ENCODE assay signal across 1 cellular context in the genomic region with DNA sequence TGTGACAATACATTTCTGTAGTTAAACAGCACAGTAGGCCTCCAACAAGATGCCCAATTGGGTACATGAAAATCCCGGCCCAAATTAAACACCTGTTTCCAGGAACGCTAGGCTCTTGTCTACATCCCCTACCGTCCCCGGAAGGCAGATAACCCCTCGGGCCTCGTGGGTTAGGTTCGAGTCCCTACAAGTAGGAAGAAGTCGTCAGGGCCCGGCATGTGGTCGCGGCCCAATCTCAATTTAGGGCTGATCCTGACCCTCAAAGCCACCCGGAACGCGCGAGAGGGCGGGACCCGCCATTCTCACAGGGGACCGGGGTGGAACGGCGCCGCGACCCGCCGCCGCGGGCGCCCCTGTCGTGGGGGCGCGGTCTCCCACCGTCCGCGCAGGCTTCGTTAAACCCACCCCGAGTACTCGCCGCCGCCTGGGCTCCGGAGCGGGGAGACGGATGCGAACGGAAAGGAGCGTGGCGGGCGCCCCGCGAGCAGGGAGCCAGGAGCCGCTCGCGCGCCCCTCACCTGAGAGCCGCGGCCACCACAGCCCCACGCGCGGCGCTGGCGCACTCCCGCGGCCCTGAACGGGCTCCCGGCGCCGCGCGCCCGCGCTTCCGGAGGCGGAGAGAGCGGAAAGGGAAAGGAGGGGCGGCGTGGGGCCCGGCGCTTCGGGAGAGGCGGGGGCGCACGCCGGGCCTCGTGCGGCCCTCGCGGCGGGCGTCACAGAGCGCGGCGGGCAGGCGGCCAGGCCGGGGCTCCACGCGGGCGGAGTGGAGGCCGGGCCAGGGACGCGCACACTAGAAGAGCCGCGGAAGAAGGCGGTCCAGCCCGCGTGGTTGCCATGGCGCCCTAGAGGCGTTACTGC.
TF ChIP-seq lines count a peak whose summit lies in the region.

Gene CFAP97 (minus strand): TSS at position 621 of the 858 bp plus-strand sequence. CDS start 12,804 bp downstream, outside the sequence.

TF ChIP-seq in HepG2, 621 proteins besides CTCF, POLR2A, EP300 and RAD21 (continued from another document and continues in another):
- TF ChIP-seq SRSF9 (IDR thresholded peaks at IDR 0.05; ENCODE audit: borderline replicate concordance, insufficient read depth, low read depth, low read length, poor library complexity, severe bottlenecking) (no peak), ZFY (CRISPR knock-in tag; IDR thresholded peaks at IDR 0.05) (peak; percentile 93), TOPORS (CRISPR knock-in tag; IDR thresholded peaks at IDR 0.05) (peak; percentile 97; the same call in 1 of the 2 replicates), ZNF558 (CRISPR knock-in tag; IDR thresholded peaks at IDR 0.05; ENCODE audit: borderline replicate concordance) (peak; percentile 29; the same call in 1 of the 2 replicates), PPARG (CRISPR knock-in tag; conservative IDR thresholded peaks at IDR 0.05) (no peak), PHF20 (CRISPR knock-in tag; IDR thresholded peaks at IDR 0.05) (peak; percentile 43; the same call in 1 of the 2 replicates), ZBTB1 (CRISPR knock-in tag; IDR thresholded peaks at IDR 0.05; ENCODE audit: borderline replicate concordance) (no peak), CBX5 (CRISPR knock-in tag; IDR thresholded peaks at IDR 0.05; ENCODE audit: borderline replicate concordance) (no peak), ZMAT3 (CRISPR knock-in tag; conservative IDR thresholded peaks at IDR 0.05) (peak; percentile 68; the same call in 1 of the 2 replicates), ARID4A (CRISPR knock-in tag; IDR thresholded peaks at IDR 0.05; ENCODE audit: borderline replicate concordance) (peak; percentile 70; the same call in 1 of the 2 replicates), ZNF160 (CRISPR knock-in tag; IDR thresholded peaks at IDR 0.05) (peak; percentile 66; the same call in 1 of the 2 replicates), ZNF343 (CRISPR knock-in tag; IDR thresholded peaks at IDR 0.05) (no peak), IRX3 (CRISPR knock-in tag; IDR thresholded peaks at IDR 0.05; ENCODE audit: borderline replicate concordance, low read depth) (peak; percentile 91), TMF1 (CRISPR knock-in tag; IDR thresholded peaks at IDR 0.05; ENCODE audit: low read depth) (peak; percentile 98), STAG1 (CRISPR knock-in tag; IDR thresholded peaks at IDR 0.05) (no peak), NRL (CRISPR knock-in tag; IDR thresholded peaks at IDR 0.05; ENCODE audit: borderline replicate concordance) (peak; percentile 24; the same call in 1 of the 2 replicates), HIC2 (CRISPR knock-in tag; IDR thresholded peaks at IDR 0.05; ENCODE audit: low read depth) (no peak), PRMT3 (CRISPR knock-in tag; IDR thresholded peaks at IDR 0.05; ENCODE audit: borderline replicate concordance, low read depth) (peak; percentile 81; the same call in 1 of the 2 replicates), SIN3A (IDR thresholded peaks at IDR 0.05; ENCODE audit: borderline replicate concordance, low read depth, low read length) (peak; percentile 95; the same call in 1 of the 2 replicates), BCL3 (CRISPR knock-in tag; IDR thresholded peaks at IDR 0.05) (peak; percentile 92), ZBTB14 (CRISPR knock-in tag; IDR thresholded peaks at IDR 0.05) (peak; percentile 80; the same call in 1 of the 2 replicates), ZBTB7B (CRISPR knock-in tag; IDR thresholded peaks at IDR 0.05) (no peak), ZMYM4 (CRISPR knock-in tag; IDR thresholded peaks at IDR 0.05) (peak; percentile 12; the same call in 1 of the 2 replicates), ZFYVE20 (CRISPR knock-in tag; IDR thresholded peaks at IDR 0.05; ENCODE audit: borderline replicate concordance, low read depth) (no peak), ZNF547 (CRISPR knock-in tag; IDR thresholded peaks at IDR 0.05) (0 out of 2 replicates have a peak, but pooled peaks have one; percentile 76), NONO (IDR thresholded peaks at IDR 0.05) (no peak), NONO (CRISPR knock-in tag; conservative IDR thresholded peaks at IDR 0.05) (0 out of 2 replicates have a peak, but pooled peaks have one; percentile 25), BATF2 (CRISPR knock-in tag; IDR thresholded peaks at IDR 0.05) (peak; percentile 74; the same call in 1 of the 2 replicates), ZNF766 (CRISPR knock-in tag; IDR thresholded peaks at IDR 0.05; ENCODE audit: borderline replicate concordance) (peak; percentile 63; the same call in 1 of the 2 replicates)
- TF ChIP-seq, protein P1, sequence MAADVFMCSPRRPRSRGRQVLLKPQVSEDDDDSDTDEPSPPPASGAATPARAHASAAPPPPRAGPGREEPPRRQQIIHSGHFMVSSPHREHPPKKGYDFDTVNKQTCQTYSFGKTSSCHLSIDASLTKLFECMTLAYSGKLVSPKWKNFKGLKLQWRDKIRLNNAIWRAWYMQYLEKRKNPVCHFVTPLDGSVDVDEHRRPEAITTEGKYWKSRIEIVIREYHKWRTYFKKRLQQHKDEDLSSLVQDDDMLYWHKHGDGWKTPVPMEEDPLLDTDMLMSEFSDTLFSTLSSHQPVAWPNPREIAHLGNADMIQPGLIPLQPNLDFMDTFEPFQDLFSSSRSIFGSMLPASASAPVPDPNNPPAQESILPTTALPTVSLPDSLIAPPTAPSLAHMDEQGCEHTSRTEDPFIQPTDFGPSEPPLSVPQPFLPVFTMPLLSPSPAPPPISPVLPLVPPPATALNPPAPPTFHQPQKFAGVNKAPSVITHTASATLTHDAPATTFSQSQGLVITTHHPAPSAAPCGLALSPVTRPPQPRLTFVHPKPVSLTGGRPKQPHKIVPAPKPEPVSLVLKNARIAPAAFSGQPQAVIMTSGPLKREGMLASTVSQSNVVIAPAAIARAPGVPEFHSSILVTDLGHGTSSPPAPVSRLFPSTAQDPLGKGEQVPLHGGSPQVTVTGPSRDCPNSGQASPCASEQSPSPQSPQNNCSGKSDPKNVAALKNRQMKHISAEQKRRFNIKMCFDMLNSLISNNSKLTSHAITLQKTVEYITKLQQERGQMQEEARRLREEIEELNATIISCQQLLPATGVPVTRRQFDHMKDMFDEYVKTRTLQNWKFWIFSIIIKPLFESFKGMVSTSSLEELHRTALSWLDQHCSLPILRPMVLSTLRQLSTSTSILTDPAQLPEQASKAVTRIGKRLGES (CRISPR knock-in tag; IDR thresholded peaks at IDR 0.05; ENCODE audit: borderline replicate concordance): 0 out of 2 replicates have a peak, but pooled peaks have one; percentile 25
- TF ChIP-seq, protein P2, sequence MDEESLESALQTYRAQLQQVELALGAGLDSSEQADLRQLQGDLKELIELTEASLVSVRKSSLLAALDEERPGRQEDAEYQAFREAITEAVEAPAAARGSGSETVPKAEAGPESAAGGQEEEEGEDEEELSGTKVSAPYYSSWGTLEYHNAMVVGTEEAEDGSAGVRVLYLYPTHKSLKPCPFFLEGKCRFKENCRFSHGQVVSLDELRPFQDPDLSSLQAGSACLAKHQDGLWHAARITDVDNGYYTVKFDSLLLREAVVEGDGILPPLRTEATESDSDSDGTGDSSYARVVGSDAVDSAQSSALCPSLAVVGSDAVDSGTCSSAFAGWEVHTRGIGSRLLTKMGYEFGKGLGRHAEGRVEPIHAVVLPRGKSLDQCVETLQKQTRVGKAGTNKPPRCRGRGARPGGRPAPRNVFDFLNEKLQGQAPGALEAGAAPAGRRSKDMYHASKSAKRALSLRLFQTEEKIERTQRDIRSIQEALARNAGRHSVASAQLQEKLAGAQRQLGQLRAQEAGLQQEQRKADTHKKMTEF (CRISPR knock-in tag; IDR thresholded peaks at IDR 0.05): peak; percentile 20; the same call in 1 of the 2 replicates
- TF ChIP-seq, protein P3, sequence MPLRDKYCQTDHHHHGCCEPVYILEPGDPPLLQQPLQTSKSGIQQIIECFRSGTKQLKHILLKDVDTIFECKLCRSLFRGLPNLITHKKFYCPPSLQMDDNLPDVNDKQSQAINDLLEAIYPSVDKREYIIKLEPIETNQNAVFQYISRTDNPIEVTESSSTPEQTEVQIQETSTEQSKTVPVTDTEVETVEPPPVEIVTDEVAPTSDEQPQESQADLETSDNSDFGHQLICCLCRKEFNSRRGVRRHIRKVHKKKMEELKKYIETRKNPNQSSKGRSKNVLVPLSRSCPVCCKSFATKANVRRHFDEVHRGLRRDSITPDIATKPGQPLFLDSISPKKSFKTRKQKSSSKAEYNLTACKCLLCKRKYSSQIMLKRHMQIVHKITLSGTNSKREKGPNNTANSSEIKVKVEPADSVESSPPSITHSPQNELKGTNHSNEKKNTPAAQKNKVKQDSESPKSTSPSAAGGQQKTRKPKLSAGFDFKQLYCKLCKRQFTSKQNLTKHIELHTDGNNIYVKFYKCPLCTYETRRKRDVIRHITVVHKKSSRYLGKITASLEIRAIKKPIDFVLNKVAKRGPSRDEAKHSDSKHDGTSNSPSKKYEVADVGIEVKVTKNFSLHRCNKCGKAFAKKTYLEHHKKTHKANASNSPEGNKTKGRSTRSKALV (CRISPR knock-in tag; IDR thresholded peaks at IDR 0.05): no peak
- TF ChIP-seq, protein P4, sequence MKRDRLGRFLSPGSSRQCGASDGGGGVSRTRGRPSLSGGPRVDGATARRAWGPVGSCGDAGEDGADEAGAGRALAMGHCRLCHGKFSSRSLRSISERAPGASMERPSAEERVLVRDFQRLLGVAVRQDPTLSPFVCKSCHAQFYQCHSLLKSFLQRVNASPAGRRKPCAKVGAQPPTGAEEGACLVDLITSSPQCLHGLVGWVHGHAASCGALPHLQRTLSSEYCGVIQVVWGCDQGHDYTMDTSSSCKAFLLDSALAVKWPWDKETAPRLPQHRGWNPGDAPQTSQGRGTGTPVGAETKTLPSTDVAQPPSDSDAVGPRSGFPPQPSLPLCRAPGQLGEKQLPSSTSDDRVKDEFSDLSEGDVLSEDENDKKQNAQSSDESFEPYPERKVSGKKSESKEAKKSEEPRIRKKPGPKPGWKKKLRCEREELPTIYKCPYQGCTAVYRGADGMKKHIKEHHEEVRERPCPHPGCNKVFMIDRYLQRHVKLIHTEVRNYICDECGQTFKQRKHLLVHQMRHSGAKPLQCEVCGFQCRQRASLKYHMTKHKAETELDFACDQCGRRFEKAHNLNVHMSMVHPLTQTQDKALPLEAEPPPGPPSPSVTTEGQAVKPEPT (CRISPR knock-in tag; IDR thresholded peaks at IDR 0.05; ENCODE audit: low read depth): 0 out of 2 replicates have a peak, but pooled peaks have one; percentile 32
- TF ChIP-seq, protein P5, sequence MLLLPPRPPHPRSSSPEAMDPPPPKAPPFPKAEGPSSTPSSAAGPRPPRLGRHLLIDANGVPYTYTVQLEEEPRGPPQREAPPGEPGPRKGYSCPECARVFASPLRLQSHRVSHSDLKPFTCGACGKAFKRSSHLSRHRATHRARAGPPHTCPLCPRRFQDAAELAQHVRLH (CRISPR knock-in tag; IDR thresholded peaks at IDR 0.05; ENCODE audit: borderline replicate concordance, low read depth): no peak
